In genomic region chr9:93244101-93244500, GRCh38 we compare ENCODE assay signal across 20 cellular contexts.
DNase-seq lines count a peak whose midpoint lies in the region; ATAC-seq, FAIRE-seq and TF ChIP-seq lines count a peak whose summit lies in the region.
"Had no signal": no experiment of that assay in that cellular context is flagged by ENCODE, and none has a peak within 500 bp of the region (broad histone marks: within the 10 kb centered on the region; RNA-seq: fewer than 3 reads in every experiment).

No MANE protein-coding gene starts in this region.

- H3K27ac ChIP-seq in WERI-Rb-1: peak overlapping the region; percentile 66
- H3K27ac ChIP-seq: HL-60, SJCRH30 had no signal

- no peaks in the 10 kb centered on the region for H3K27me3 ChIP-seq in WERI-Rb-1 (ENCODE audit: insufficient read depth, low read depth, severe bottlenecking)

- H3K4me3 Mint-ChIP-seq in type B pancreatic cell: no peak overlapping the region
- no peak overlapping the region for H3K4me3 Mint-ChIP-seq in stimulated activated naive B cell treated with anti-CD40 and anti-IgM and Interleukin-4, amounts not matched to agents 10 μg/mL and 1 μg/mL and 100 μg/mL, for 72 hours
- H3K4me3 Mint-ChIP-seq: CD4-positive, CD25-positive, alpha-beta regulatory T cell; T-helper 1 cell treated with Interleukin-12 subunit alpha and Interleukin-12 subunit beta and Interleukin-4 antibody, amounts not matched to agents 30 μg/mL and 1 μg/mL, for 36 hours had no signal

- no peak overlapping the region for H3K4me3 ChIP-seq in WERI-Rb-1 (ENCODE audit: low read depth, low read length)
- H3K4me3 ChIP-seq: SJCRH30 had no signal

- peaks cover 4% of the 10 kb centered on the region for H3K36me3 Mint-ChIP-seq in type B pancreatic cell
- no peaks in the 10 kb centered on the region for H3K36me3 Mint-ChIP-seq in stimulated activated naive B cell treated with anti-CD40 and anti-IgM and Interleukin-4, amounts not matched to agents 10 μg/mL and 1 μg/mL and 100 μg/mL, for 72 hours
- H3K36me3 Mint-ChIP-seq: CD4-positive, CD25-positive, alpha-beta regulatory T cell had no signal

- DNase-seq in D721Med (ENCODE audit: insufficient read length, low spot score) (peak; percentile 62), NCI-H2171 (lab: John Stamatoyannopoulos, UW) (peak; percentile 91), WERI-Rb-1 (peak; percentile 58), type B pancreatic cell (ENCODE audit: extremely low spot score, unreplicated experiment) (no peak), GM20000 (ENCODE audit: low spot score) (no peak)
- no peak for DNase-seq in stimulated activated naive B cell treated with anti-CD40 and anti-IgM and Interleukin-4, amounts not matched to agents 10 μg/mL and 1 μg/mL and 100 μg/mL, for 72 hours
- DNase-seq: ACHN; CD4-positive, CD25-positive, alpha-beta regulatory T cell; COR-L47; DMS79; H7; IMR-90; NCI-H1417 treated with DMSO at 0.1 percent for 48 hours; NCI-H2029 treated with DMSO at 0.1 percent for 48 hours; SJCRH30 had no signal

- peaks cover 13% of the 10 kb centered on the region for H3K4me1 Mint-ChIP-seq in type B pancreatic cell (ENCODE audit: unreplicated experiment)
- peaks cover 0 to 5% of the 10 kb centered on the region in 2 donors for H3K4me1 Mint-ChIP-seq in stimulated activated naive B cell treated with anti-CD40 and anti-IgM and Interleukin-4, amounts not matched to agents 10 μg/mL and 1 μg/mL and 100 μg/mL, for 72 hours
- H3K4me1 Mint-ChIP-seq: CD4-positive, CD25-positive, alpha-beta regulatory T cell had no signal

- H3K36me3 ChIP-seq in WERI-Rb-1: peaks cover 42% of the 10 kb centered on the region
- H3K36me3 ChIP-seq: SJCRH30 had no signal

- no peaks in the 10 kb centered on the region for H3K9me3 Mint-ChIP-seq in type B pancreatic cell
- no peaks in the 10 kb centered on the region for H3K9me3 Mint-ChIP-seq in stimulated activated naive B cell treated with anti-CD40 and anti-IgM and Interleukin-4, amounts not matched to agents 10 μg/mL and 1 μg/mL and 100 μg/mL, for 72 hours
- H3K9me3 Mint-ChIP-seq: CD4-positive, CD25-positive, alpha-beta regulatory T cell; T-helper 1 cell treated with Interleukin-12 subunit alpha and Interleukin-12 subunit beta and Interleukin-4 antibody, amounts not matched to agents 30 μg/mL and 1 μg/mL, for 36 hours had no signal

- no peak for FAIRE-seq in D721Med (lab: Jason Lieb, UNC)
- FAIRE-seq: HTR-8/SVneo had no signal

- H3K27ac Mint-ChIP-seq in type B pancreatic cell: peak overlapping the region; percentile 39
- H3K27ac Mint-ChIP-seq in stimulated activated naive B cell treated with anti-CD40 and anti-IgM and Interleukin-4, amounts not matched to agents 10 μg/mL and 1 μg/mL and 100 μg/mL, for 72 hours: no peak overlapping the region
- H3K27ac Mint-ChIP-seq: T-helper 1 cell treated with Interleukin-12 subunit alpha and Interleukin-12 subunit beta and Interleukin-4 antibody, amounts not matched to agents 30 μg/mL and 1 μg/mL, for 36 hours had no signal

- no peak for ATAC-seq in stimulated activated naive B cell treated with anti-CD40 and anti-IgM and Interleukin-4, amounts not matched to agents 10 μg/mL and 1 μg/mL and 100 μg/mL, for 72 hours (replicated peaks)
- no peak for ATAC-seq in GM18502 (IDR thresholded peaks at IDR 0.05; ENCODE audit: poor library complexity, unreplicated experiment)
- ATAC-seq: Panc1 had no signal

- H3K9me3 ChIP-seq in WERI-Rb-1 (ENCODE audit: severe bottlenecking): no peaks in the 10 kb centered on the region
- H3K9me3 ChIP-seq: SJCRH30 had no signal

- TF ChIP-seq CTCF in D721Med (IDR thresholded peaks at IDR 0.05; ENCODE audit: insufficient read depth, missing control alignments): no peak
- TF ChIP-seq CTCF in WERI-Rb-1 (IDR thresholded peaks at IDR 0.05; ENCODE audit: low read depth, low read length): no peak
- no peak for TF ChIP-seq CTCF in type B pancreatic cell (conservative IDR thresholded peaks at IDR 0.05)
- no peak for TF ChIP-seq CTCF in GM20000 (IDR thresholded peaks at IDR 0.05; ENCODE audit: extremely low read depth, missing control alignments)

- H3K27me3 Mint-ChIP-seq in type B pancreatic cell: no peaks in the 10 kb centered on the region
- no peaks in the 10 kb centered on the region for H3K27me3 Mint-ChIP-seq in stimulated activated naive B cell treated with anti-CD40 and anti-IgM and Interleukin-4, amounts not matched to agents 10 μg/mL and 1 μg/mL and 100 μg/mL, for 72 hours
- H3K27me3 Mint-ChIP-seq: CD4-positive, CD25-positive, alpha-beta regulatory T cell had no signal

Comparison
In these comparisons a context has a peak if more than half of its experiments do, and no peak if none do; other contexts are left out.
1. DNase-seq: peak in D721Med (single experiment), NCI-H2171 (single experiment) and WERI-Rb-1 (single experiment); none in type B pancreatic cell (single experiment), stimulated activated naive B cell treated with anti-CD40 and anti-IgM and Interleukin-4, amounts not matched to agents 10 μg/mL and 1 μg/mL and 100 μg/mL, for 72 hours (single experiment) and GM20000 (single experiment).